ENCODE assay signal across 21 cellular contexts in the genomic region with DNA sequence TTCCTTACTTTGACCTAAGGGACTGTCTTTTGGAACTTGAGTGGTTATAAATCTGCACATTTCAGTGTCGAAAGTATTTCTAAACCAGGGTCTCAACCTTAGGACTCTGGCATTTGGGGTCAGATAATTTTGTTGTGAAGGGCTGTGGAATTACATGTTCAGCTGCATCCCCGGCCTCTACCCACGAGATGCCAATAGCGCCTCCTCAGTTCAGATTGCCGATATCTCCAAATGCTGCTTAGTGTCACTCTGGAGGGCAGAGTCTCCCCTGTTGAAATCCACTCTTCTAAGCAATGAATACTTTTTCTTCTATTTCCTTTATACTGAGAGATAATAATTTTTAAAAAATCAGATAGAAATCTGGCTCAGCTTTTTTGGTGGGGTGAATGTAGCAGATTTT.
A peak's percentile ranks its signal among the peaks of the same experiment; 100 is the strongest.
DNase-seq lines count a peak whose midpoint lies in the region; ATAC-seq and TF ChIP-seq lines count a peak whose summit lies in the region.
"Had no signal": no experiment of that assay in that cellular context is flagged by ENCODE, and none has a peak within 500 bp of the region (broad histone marks: within the 10 kb centered on the region; RNA-seq: fewer than 3 reads in every experiment).

No MANE protein-coding gene starts in this region.

- H3K36me3 Mint-ChIP-seq in activated T-cell treated with anti-CD3 and anti-CD28 coated beads, Interleukin-2, amount 50 U/mL, for 72 hours (ENCODE audit: insufficient read depth in 2 of 2) = peaks cover 2 to 4% of the 10 kb centered on the region in 2 donors
- no peaks in the 10 kb centered on the region for H3K36me3 Mint-ChIP-seq in central memory CD8-positive, alpha-beta T cell (ENCODE audit: insufficient read depth)
- H3K36me3 Mint-ChIP-seq: type B pancreatic cell had no signal

- TF ChIP-seq POLR2A in spleen (IDR thresholded peaks at IDR 0.05) = no peak

- no peaks in the 10 kb centered on the region for H3K27me3 Mint-ChIP-seq in activated T-cell treated with anti-CD3 and anti-CD28 coated beads, Interleukin-2, amount 50 U/mL, for 72 hours (ENCODE audit: low read depth)
- no peaks in the 10 kb centered on the region for H3K27me3 Mint-ChIP-seq in central memory CD8-positive, alpha-beta T cell
- H3K27me3 Mint-ChIP-seq: type B pancreatic cell had no signal

- H3K9ac ChIP-seq in Loucy (ENCODE audit: low read depth, low read length, poor library complexity, severe bottlenecking) = no peak overlapping the region

- no peak for ATAC-seq in activated T-cell treated with anti-CD3 and anti-CD28 coated beads, Interleukin-2, amount 50 U/mL, for 72 hours (replicated peaks in 1 of 2)
- ATAC-seq in central memory CD8-positive, alpha-beta T cell (replicated peaks; ENCODE audit: extremely low read depth, poor library complexity, severe bottlenecking) = no peak
- ATAC-seq in HG03039 (IDR thresholded peaks at IDR 0.05; ENCODE audit: unreplicated experiment) (no peak), GM19467 (IDR thresholded peaks at IDR 0.05; ENCODE audit: unreplicated experiment) (no peak)
- ATAC-seq: HepG2, left ventricle myocardium superior, sciatic nerve, SK-N-SH treated with all-trans-retinoic acid at 6 μM for 48 hours had no signal

- TF ChIP-seq CTCF in Loucy (conservative IDR thresholded peaks at IDR 0.05; ENCODE audit: low read length) = peak; percentile 45
- TF ChIP-seq CTCF in spleen (IDR thresholded peaks at IDR 0.05 in 8 of 11, conservative IDR thresholded peaks at IDR 0.05 in 3 of 11) = no peak

- H3K9me2 ChIP-seq in Loucy (replicated peaks; ENCODE audit: low read depth, low read length) = no peaks in the 10 kb centered on the region

- H3K9me3 ChIP-seq in Loucy (ENCODE audit: insufficient read depth, low read depth, low read length) (no peaks in the 10 kb centered on the region), spleen (no peaks in the 10 kb centered on the region)
- H3K9me3 ChIP-seq: HAP-1 had no signal

- no peak overlapping the region for H2AFZ ChIP-seq in Loucy (ENCODE audit: low read length)

- H3K36me3 ChIP-seq in Loucy (ENCODE audit: insufficient read depth, low read length) (no peaks in the 10 kb centered on the region), spleen (no peaks in the 10 kb centered on the region)
- H3K36me3 ChIP-seq: HAP-1 had no signal

- H3K27me3 ChIP-seq in Loucy (ENCODE audit: insufficient read depth, low read length, poor library complexity, severe bottlenecking) (no peaks in the 10 kb centered on the region), spleen (replicated peaks in 1 of 7) (no peaks in the 10 kb centered on the region)

- H4K20me1 ChIP-seq in Loucy (ENCODE audit: insufficient read depth, low read length, poor library complexity, severe bottlenecking) = no peaks in the 10 kb centered on the region

- DNase-seq in activated T-cell treated with anti-CD3 and anti-CD28 coated beads, Interleukin-2, amount 50 U/mL, for 72 hours = no peak
- no peak for DNase-seq in activated T-cell treated with anti-CD3 and anti-CD28 coated beads for 4 hours
- DNase-seq in central memory CD8-positive, alpha-beta T cell (ENCODE audit: low spot score in 2 of 2) = no peak
- DNase-seq in spleen = no peak
- DNase-seq in NCI-H345 treated with DMSO at 0.1 percent for 48 hours (lab: John Stamatoyannopoulos, UW; ENCODE audit: unreplicated experiment) = no peak
- DNase-seq: activated CD4-positive, CD25-positive, alpha-beta regulatory T cell treated with anti-CD3 and anti-CD28 coated beads, Interleukin-2, amount 50 U/mL, for 72 hours; central memory CD4-positive, alpha-beta T cell; GF-D8; islet precursor cell; Kasumi-1; left ventricle myocardium superior; NCI-H1694 treated with DMSO at 0.1 percent for 48 hours; stimulated activated CD4-positive, alpha-beta T cell treated with anti-CD3 and anti-CD28 coated beads, Interleukin-15, amount 100 ng/mL, for 24 hours had no signal

- H3K4me1 ChIP-seq in Loucy (ENCODE audit: insufficient read depth, low read length, poor library complexity, severe bottlenecking) (peaks cover 63% of the 10 kb centered on the region), spleen (peaks cover 32 to 89% (median 50%) of the 10 kb centered on the region in 6 donors)
- H3K4me1 ChIP-seq: HAP-1 had no signal

- peaks cover 0 to 1% of the 10 kb centered on the region in 2 donors for H3K9me3 Mint-ChIP-seq in activated T-cell treated with anti-CD3 and anti-CD28 coated beads, Interleukin-2, amount 50 U/mL, for 72 hours
- no peaks in the 10 kb centered on the region for H3K9me3 Mint-ChIP-seq in central memory CD8-positive, alpha-beta T cell

- H3F3A ChIP-seq in Loucy (ENCODE audit: low read depth) = no peaks in the 10 kb centered on the region

- no peak overlapping the region for H3K4me3 ChIP-seq in Loucy (ENCODE audit: low read length, poor library complexity, severe bottlenecking)
- H3K4me3 ChIP-seq in spleen = peak overlapping the region in 1 of 8 donors; percentile 49
- H3K4me3 ChIP-seq: HAP-1 had no signal

- H3K27ac ChIP-seq in spleen = peak overlapping the region in 5 of 8 donors; percentile 10 to 90 (median 88)

- no peak overlapping the region for H3K4me3 Mint-ChIP-seq in activated T-cell treated with anti-CD3 and anti-CD28 coated beads, Interleukin-2, amount 50 U/mL, for 72 hours
- no peak overlapping the region for H3K4me3 Mint-ChIP-seq in central memory CD8-positive, alpha-beta T cell
- H3K4me3 Mint-ChIP-seq: type B pancreatic cell had no signal

- H3K4me2 ChIP-seq in Loucy (ENCODE audit: low read depth, low read length, poor library complexity, severe bottlenecking) = no peak overlapping the region

- peak overlapping the region; percentile 52 for H3K27ac Mint-ChIP-seq in activated T-cell treated with anti-CD3 and anti-CD28 coated beads, Interleukin-2, amount 50 U/mL, for 72 hours
- H3K27ac Mint-ChIP-seq in central memory CD8-positive, alpha-beta T cell (ENCODE audit: low read depth) = peak overlapping the region; percentile 94
- H3K27ac Mint-ChIP-seq: type B pancreatic cell had no signal

- intact Hi-C loops in spleen (cut with DNase I; ENCODE audit: low total_unique reads) = no loop called here

- peaks cover 70% of the 10 kb centered on the region for H3K79me2 ChIP-seq in Loucy (ENCODE audit: insufficient read depth, low read length)

- 86 to 95% (median 93%) methylated on average over 5 of the region's 5 CpGs for WGBS in spleen, 5 donors

- peaks cover 74% of the 10 kb centered on the region for H3K4me1 Mint-ChIP-seq in activated T-cell treated with anti-CD3 and anti-CD28 coated beads, Interleukin-2, amount 50 U/mL, for 72 hours (ENCODE audit: low read depth)
- H3K4me1 Mint-ChIP-seq in central memory CD8-positive, alpha-beta T cell = peaks cover 34% of the 10 kb centered on the region
